In genomic region chr4:21386166-21386780, GRCh38 we compare ENCODE assay signal across 33 cellular contexts.
"Had no signal": no experiment of that assay in that cellular context is flagged by ENCODE, and none has a peak within 500 bp of the region (broad histone marks: within the 10 kb centered on the region; RNA-seq: fewer than 3 reads in every experiment).

No MANE protein-coding gene starts in this region.

- H3K4me1 ChIP-seq: adrenal gland, body of pancreas had no signal

- H3K36me3 ChIP-seq: adrenal gland, brain microvascular endothelial cell, cardiac muscle cell had no signal

- H3K27ac ChIP-seq: adrenal gland, body of pancreas, brain microvascular endothelial cell, cardiac muscle cell, VCaP had no signal

- DNase-seq: activated B cell treated with CpG ODN at 0.5 μM for 24 hours; activated CD4-positive, alpha-beta memory T cell treated with anti-CD3 and anti-CD28 coated beads for 36 hours; activated CD4-positive, alpha-beta T cell treated with anti-CD3 and anti-CD28 coated beads for 4 hours; activated CD4-positive, alpha-beta T cell treated with anti-CD3 and anti-CD28 coated beads, Interleukin-2, amount 10 ng/mL, durations not matched to agents 24 days and 14 days; activated CD4-positive, alpha-beta T cell treated with anti-CD3 and anti-CD28 coated beads, Interleukin-2, amount 50 U/mL, for 1 hour; activated CD4-positive, alpha-beta T cell treated with anti-CD3 and anti-CD28 coated beads, Interleukin-2, amount 50 U/mL, for 4 hours; activated CD4-positive, CD25-positive, alpha-beta regulatory T cell treated with anti-CD3 and anti-CD28 coated beads, Interleukin-2, amount 50 U/mL, for 72 hours; activated CD8-positive, alpha-beta memory T cell treated with anti-CD3 and anti-CD28 coated beads, Interleukin-2, amount 50 U/mL, for 4 hours; activated CD8-positive, alpha-beta T cell treated with anti-CD3 and anti-CD28 coated beads for 36 hours; activated effector memory CD4-positive, alpha-beta T cell treated with anti-CD3 and anti-CD28 coated beads, Interleukin-2, amount 50 U/mL, for 16 hours; activated gamma-delta T cell treated with Interleukin-2 at 50 U/mL for 16 hours; activated naive CD4-positive, alpha-beta T cell; activated naive CD4-positive, alpha-beta T cell treated with anti-CD3 and anti-CD28 coated beads for 36 hours; activated naive CD4-positive, alpha-beta T cell treated with anti-CD3 and anti-CD28 coated beads, Interleukin-2, amount 50 U/mL, for 16 hours; activated naive CD8-positive, alpha-beta T cell treated with anti-CD3 and anti-CD28 coated beads for 36 hours; activated T-cell treated with anti-CD3 and anti-CD28 coated beads for 4 hours; activated T-cell treated with anti-CD3 and anti-CD28 coated beads, Interleukin-2, amount 50 U/mL, for 1 hour; activated T-cell treated with anti-CD3 and anti-CD28 coated beads, Interleukin-2, amount 50 U/mL, for 4 hours; activated T-cell treated with anti-CD3 and anti-CD28 coated beads, Interleukin-2, amount 50 U/mL, for 72 hours; adrenal gland; amniotic stem cell; aorta; body of pancreas; brain microvascular endothelial cell; caudate nucleus; cerebellar nuclear complex; T-helper 1 cell; T-helper 2 cell; T-helper 9 cell had no signal

- H3K9me3 ChIP-seq: adrenal gland, body of pancreas had no signal

- H3K4me3 ChIP-seq: adrenal gland, body of pancreas, cardiac muscle cell had no signal

- H3K27me3 ChIP-seq: adrenal gland, body of pancreas, brain microvascular endothelial cell, cardiac muscle cell had no signal

- ATAC-seq: activated CD8-positive, alpha-beta T cell treated with anti-CD3 and anti-CD28 coated beads for 36 hours; activated naive CD4-positive, alpha-beta T cell treated with anti-CD3 and anti-CD28 coated beads, Interleukin-2, amount 50 U/mL, for 72 hours; activated T-cell treated with anti-CD3 and anti-CD28 coated beads, Interleukin-2, amount 50 U/mL, for 4 hours; activated T-cell treated with anti-CD3 and anti-CD28 coated beads, Interleukin-2, amount 50 U/mL, for 72 hours; activated T-helper 17 cell treated with anti-CD3 and anti-CD28 coated beads, Interleukin-2, amount 50 U/mL, for 72 hours; body of pancreas had no signal
